Comparison of ENCODE assay signal across 22 cellular contexts in the genomic region with DNA sequence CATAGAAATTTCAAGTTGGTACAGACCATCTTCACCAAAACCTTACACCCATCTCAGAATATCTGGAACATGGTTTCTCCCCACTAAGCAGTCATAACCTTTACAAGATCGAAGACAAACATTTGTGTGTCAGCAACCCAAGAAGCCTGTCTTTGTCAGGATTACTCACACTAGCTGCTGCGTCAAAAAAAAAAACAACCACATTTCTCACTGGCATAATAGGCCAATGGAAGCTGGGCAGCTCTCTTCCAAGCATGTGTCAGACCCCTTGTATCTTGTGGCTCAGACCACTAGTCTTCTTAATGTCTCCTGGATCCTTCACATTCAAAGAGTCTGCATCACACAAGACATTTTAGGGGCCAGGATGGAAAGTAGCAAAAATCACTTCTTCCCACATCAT.
"Had no signal": no experiment of that assay in that cellular context is flagged by ENCODE, and none has a peak within 500 bp of the region (broad histone marks: within the 10 kb centered on the region; RNA-seq: fewer than 3 reads in every experiment).

No MANE protein-coding gene starts in this region.

- H3K36me3 ChIP-seq: esophagus squamous epithelium, gastroesophageal sphincter, neutrophil, right atrium auricular region, sigmoid colon, thoracic aorta, transverse colon had no signal

- ATAC-seq: gastroesophageal sphincter; naive thymus-derived CD4-positive, alpha-beta T cell; stimulated activated naive B cell treated with anti-CD40 and anti-IgM and Interleukin-4, amounts not matched to agents 10 μg/mL and 1 μg/mL and 100 μg/mL, for 72 hours; stimulated activated naive CD8-positive, alpha-beta T cell treated with anti-CD3 and anti-CD28 coated beads, Interleukin-15, amount 100 ng/mL, for 72 hours had no signal

- H3K9me3 ChIP-seq: neutrophil had no signal

- H3K27me3 ChIP-seq: gastroesophageal sphincter, hepatocyte, right atrium auricular region, sigmoid colon, transverse colon had no signal

- H3K4me3 ChIP-seq: dorsolateral prefrontal cortex, esophagus squamous epithelium, gastroesophageal sphincter, hepatocyte, right atrium auricular region, sigmoid colon, skin epidermis, thoracic aorta, transverse colon had no signal

- DNase-seq: cortex of kidney; dorsolateral prefrontal cortex; effector memory CD4-positive, alpha-beta T cell; esophagus squamous epithelium; foreskin fibroblast; head of caudate nucleus; kidney; naive thymus-derived CD4-positive, alpha-beta T cell; nephron progenitor cell; posterior cingulate gyrus; sigmoid colon; stimulated activated CD4-positive, alpha-beta T cell treated with anti-CD3 and anti-CD28 coated beads, Interleukin-2, amount 100 ng/mL, for 24 hours; stimulated activated CD4-positive, alpha-beta T cell treated with anti-CD3 and anti-CD28 coated beads, Interleukin-4, amount 100 ng/mL, for 4 hours; stimulated activated naive B cell treated with anti-CD40 and anti-IgM and Interleukin-4, amounts not matched to agents 10 μg/mL and 1 μg/mL and 100 μg/mL, for 72 hours; stimulated activated naive CD8-positive, alpha-beta T cell treated with anti-CD3 and anti-CD28 coated beads, Interleukin-15, amount 100 ng/mL, for 72 hours; transverse colon had no signal
